In the genomic region with DNA sequence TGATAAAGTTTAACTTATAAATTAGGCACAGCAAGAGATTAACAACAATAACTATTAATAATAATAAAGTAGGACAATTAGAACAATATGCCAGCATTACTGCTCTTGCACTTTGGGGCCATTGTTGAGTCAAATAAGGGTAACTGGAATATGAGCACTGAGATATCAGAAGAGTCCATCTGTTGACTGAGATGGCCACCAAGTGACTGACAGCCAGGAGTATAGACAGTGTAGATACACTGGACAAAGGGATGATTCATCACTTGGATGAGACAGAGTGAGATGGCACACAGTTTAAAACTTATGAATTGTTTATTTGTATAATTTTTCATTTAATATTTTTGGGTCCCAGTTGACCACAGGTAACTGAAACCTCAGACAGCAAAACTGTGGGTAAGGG, we compare ENCODE assay signal across 28 cellular contexts.
DNase-seq lines count a peak whose midpoint lies in the region; ATAC-seq lines count a peak whose summit lies in the region.
"Had no signal": no experiment of that assay in that cellular context is flagged by ENCODE, and none has a peak within 500 bp of the region (broad histone marks: within the 10 kb centered on the region; RNA-seq: fewer than 3 reads in every experiment).

No MANE protein-coding gene starts in this region.

- H3K4me3 Mint-ChIP-seq in stimulated activated naive CD8-positive, alpha-beta T cell treated with anti-CD3 and anti-CD28 coated beads, Interleukin-15, amount 100 ng/mL, for 72 hours = no peak overlapping the region
- H3K4me3 Mint-ChIP-seq: activated CD8-positive, alpha-beta T cell treated with anti-CD3 and anti-CD28 coated beads for 36 hours; activated naive CD8-positive, alpha-beta T cell treated with anti-CD3 and anti-CD28 coated beads, Interleukin-2, amount 10 ng/mL, durations not matched to agents 7 days and 5 days; GM23338; naive B cell had no signal

- no peaks in the 10 kb centered on the region for H3K27me3 Mint-ChIP-seq in stimulated activated naive CD8-positive, alpha-beta T cell treated with anti-CD3 and anti-CD28 coated beads, Interleukin-15, amount 100 ng/mL, for 72 hours
- H3K27me3 Mint-ChIP-seq: activated CD8-positive, alpha-beta T cell treated with anti-CD3 and anti-CD28 coated beads for 36 hours; activated naive CD8-positive, alpha-beta T cell treated with anti-CD3 and anti-CD28 coated beads, Interleukin-2, amount 10 ng/mL, durations not matched to agents 7 days and 5 days; naive B cell had no signal

- ATAC-seq in stimulated activated naive CD8-positive, alpha-beta T cell treated with anti-CD3 and anti-CD28 coated beads, Interleukin-15, Interleukin-2, amounts not matched to agents 100 U/mL and 50 U/mL, for 24 hours = peak; percentile 43
- no peak for ATAC-seq in stimulated activated naive CD8-positive, alpha-beta T cell treated with anti-CD3 and anti-CD28 coated beads, Interleukin-15, amount 100 ng/mL, for 72 hours
- ATAC-seq: activated CD8-positive, alpha-beta T cell treated with anti-CD3 and anti-CD28 coated beads for 36 hours; GM23338; heart left ventricle; left colon; psoas muscle; Right ventricle myocardium inferior had no signal

- H3K9me3 Mint-ChIP-seq in stimulated activated naive CD8-positive, alpha-beta T cell treated with anti-CD3 and anti-CD28 coated beads, Interleukin-15, amount 100 ng/mL, for 72 hours = peaks cover 5 to 7% of the 10 kb centered on the region in 2 donors
- H3K9me3 Mint-ChIP-seq: activated naive CD8-positive, alpha-beta T cell treated with anti-CD3 and anti-CD28 coated beads, Interleukin-2, amount 10 ng/mL, durations not matched to agents 7 days and 5 days had no signal

- DNase-seq in stimulated activated naive CD8-positive, alpha-beta T cell treated with anti-CD3 and anti-CD28 coated beads, Interleukin-15, Interleukin-2, amounts not matched to agents 100 U/mL and 50 U/mL, for 24 hours = no peak
- no peak for DNase-seq in stimulated activated naive CD8-positive, alpha-beta T cell treated with anti-CD3 and anti-CD28 coated beads, Interleukin-15, amount 100 ng/mL, for 72 hours
- DNase-seq in OCI-M1 (lab: John Stamatoyannopoulos, UW) = peak; percentile 38
- peak; percentile 24 for DNase-seq in cerebellar cortex (ENCODE audit: low spot score)
- DNase-seq in germinal center (ENCODE audit: low spot score) = no peak
- no peak for DNase-seq in OCI-M2 (lab: John Stamatoyannopoulos, UW; ENCODE audit: unreplicated experiment)
- DNase-seq in NCI-H2081 treated with DMSO at 0.1 percent for 48 hours (lab: John Stamatoyannopoulos, UW) = no peak
- DNase-seq in UCSD-AML1 (lab: John Stamatoyannopoulos, UW; ENCODE audit: unreplicated experiment) = no peak
- DNase-seq: activated CD8-positive, alpha-beta T cell treated with anti-CD3 and anti-CD28 coated beads for 36 hours; activated effector memory CD4-positive, alpha-beta T cell treated with anti-CD3 and anti-CD28 coated beads, Interleukin-2, amount 50 U/mL, for 16 hours; activated naive CD8-positive, alpha-beta T cell treated with anti-CD3 and anti-CD28 coated beads, Interleukin-2, amount 10 ng/mL, durations not matched to agents 7 days and 5 days; Calu3; cerebellar nuclear complex; dorsolateral prefrontal cortex; heart left ventricle; Karpas-422; left colon; mesenchymal stem cell; naive B cell; NCI-H1092; NCI-H187 treated with DMSO at 0.1 percent for 48 hours; NCI-H2227 treated with DMSO at 0.1 percent for 48 hours; psoas muscle; stimulated activated CD8-positive, alpha-beta memory T cell treated with anti-CD3 and anti-CD28 coated beads, Interleukin-4, amount 100 ng/mL, for 48 hours; T1000; upper lobe of left lung had no signal

- H3K4me1 Mint-ChIP-seq in stimulated activated naive CD8-positive, alpha-beta T cell treated with anti-CD3 and anti-CD28 coated beads, Interleukin-15, amount 100 ng/mL, for 72 hours = peaks cover 32% of the 10 kb centered on the region
- H3K4me1 Mint-ChIP-seq: activated naive CD8-positive, alpha-beta T cell treated with anti-CD3 and anti-CD28 coated beads, Interleukin-2, amount 10 ng/mL, durations not matched to agents 7 days and 5 days had no signal

- H3K27ac Mint-ChIP-seq in stimulated activated naive CD8-positive, alpha-beta T cell treated with anti-CD3 and anti-CD28 coated beads, Interleukin-15, amount 100 ng/mL, for 72 hours = no peak overlapping the region
- H3K27ac Mint-ChIP-seq: activated CD8-positive, alpha-beta T cell treated with anti-CD3 and anti-CD28 coated beads for 36 hours; activated naive CD8-positive, alpha-beta T cell treated with anti-CD3 and anti-CD28 coated beads, Interleukin-2, amount 10 ng/mL, durations not matched to agents 7 days and 5 days; GM23338 had no signal

Comparison
In these comparisons a context has a peak if more than half of its experiments do, and no peak if none do; other contexts are left out.
1. DNase-seq: peak in OCI-M1 (single experiment) and cerebellar cortex (single experiment); none in stimulated activated naive CD8-positive, alpha-beta T cell treated with anti-CD3 and anti-CD28 coated beads, Interleukin-15, Interleukin-2, amounts not matched to agents 100 U/mL and 50 U/mL, for 24 hours (single experiment), stimulated activated naive CD8-positive, alpha-beta T cell treated with anti-CD3 and anti-CD28 coated beads, Interleukin-15, amount 100 ng/mL, for 72 hours (0 of 2), germinal center (single experiment), OCI-M2 (single experiment), NCI-H2081 treated with DMSO at 0.1 percent for 48 hours (single experiment) and UCSD-AML1 (single experiment).